In the genomic region with DNA sequence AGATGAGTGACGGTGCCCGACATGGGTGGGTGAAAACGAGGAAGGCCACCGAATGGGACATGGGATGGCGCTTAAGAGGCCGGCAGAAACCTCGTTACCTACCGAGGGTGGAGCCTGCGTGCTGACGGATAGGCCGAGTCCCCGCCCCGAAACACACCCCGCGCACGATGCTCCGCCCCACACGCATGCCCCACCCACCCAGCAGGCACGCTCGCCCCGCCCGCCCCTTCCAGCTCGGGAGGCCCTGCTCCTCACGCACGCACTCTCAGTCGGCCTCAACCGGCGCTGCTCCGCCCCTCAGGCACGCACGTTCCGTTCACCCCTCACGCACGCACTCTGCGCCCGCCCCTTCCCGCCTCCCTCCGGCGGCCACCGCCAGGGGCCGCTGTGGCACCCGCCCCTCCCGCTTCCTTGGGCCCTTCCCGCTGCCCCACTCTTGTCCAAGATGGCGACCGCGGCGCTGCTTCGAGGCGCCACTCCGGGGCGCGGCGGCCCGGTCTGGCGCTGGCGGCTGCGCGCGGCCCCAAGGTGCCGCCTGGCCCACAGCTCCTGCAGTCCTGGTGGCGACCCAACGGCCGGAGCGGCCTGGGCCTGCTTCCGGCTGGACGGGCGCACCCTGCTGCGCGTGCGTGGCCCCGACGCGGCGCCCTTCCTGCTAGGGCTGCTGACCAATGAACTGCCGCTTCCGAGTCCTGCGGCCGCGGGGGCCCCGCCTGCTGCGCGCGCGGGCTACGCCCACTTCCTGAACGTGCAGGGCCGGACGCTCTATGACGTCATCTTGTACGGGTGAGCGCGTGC, we compare ENCODE assay signal across 1 cellular context.
TF ChIP-seq lines count a peak whose summit lies in the region.

A gene (plus strand): TSS at position 433 of the 798 bp plus-strand sequence. CDS start 13 bp downstream, at position 446.

TF ChIP-seq in K562, 482 proteins besides CTCF, POLR2A, EP300 and RAD21 (continued from another document and continues in another):
- TF ChIP-seq, protein P1, sequence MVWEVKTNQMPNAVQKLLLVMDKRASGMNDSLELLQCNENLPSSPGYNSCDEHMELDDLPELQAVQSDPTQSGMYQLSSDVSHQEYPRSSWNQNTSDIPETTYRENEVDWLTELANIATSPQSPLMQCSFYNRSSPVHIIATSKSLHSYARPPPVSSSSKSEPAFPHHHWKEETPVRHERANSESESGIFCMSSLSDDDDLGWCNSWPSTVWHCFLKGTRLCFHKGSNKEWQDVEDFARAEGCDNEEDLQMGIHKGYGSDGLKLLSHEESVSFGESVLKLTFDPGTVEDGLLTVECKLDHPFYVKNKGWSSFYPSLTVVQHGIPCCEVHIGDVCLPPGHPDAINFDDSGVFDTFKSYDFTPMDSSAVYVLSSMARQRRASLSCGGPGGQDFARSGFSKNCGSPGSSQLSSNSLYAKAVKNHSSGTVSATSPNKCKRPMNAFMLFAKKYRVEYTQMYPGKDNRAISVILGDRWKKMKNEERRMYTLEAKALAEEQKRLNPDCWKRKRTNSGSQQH (CRISPR knock-in tag; IDR thresholded peaks at IDR 0.05) = no peak; the same call in 1 of the 2 replicates
- TF ChIP-seq, protein P2, sequence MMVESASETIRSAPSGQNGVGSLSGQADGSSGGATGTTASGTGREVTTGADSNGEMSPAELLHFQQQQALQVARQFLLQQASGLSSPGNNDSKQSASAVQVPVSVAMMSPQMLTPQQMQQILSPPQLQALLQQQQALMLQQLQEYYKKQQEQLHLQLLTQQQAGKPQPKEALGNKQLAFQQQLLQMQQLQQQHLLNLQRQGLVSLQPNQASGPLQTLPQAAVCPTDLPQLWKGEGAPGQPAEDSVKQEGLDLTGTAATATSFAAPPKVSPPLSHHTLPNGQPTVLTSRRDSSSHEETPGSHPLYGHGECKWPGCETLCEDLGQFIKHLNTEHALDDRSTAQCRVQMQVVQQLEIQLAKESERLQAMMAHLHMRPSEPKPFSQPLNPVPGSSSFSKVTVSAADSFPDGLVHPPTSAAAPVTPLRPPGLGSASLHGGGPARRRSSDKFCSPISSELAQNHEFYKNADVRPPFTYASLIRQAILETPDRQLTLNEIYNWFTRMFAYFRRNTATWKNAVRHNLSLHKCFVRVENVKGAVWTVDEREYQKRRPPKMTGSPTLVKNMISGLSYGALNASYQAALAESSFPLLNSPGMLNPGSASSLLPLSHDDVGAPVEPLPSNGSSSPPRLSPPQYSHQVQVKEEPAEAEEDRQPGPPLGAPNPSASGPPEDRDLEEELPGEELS (CRISPR knock-in tag; IDR thresholded peaks at IDR 0.05; ENCODE audit: borderline replicate concordance) = no peak
- TF ChIP-seq RCOR1 (IDR thresholded peaks at IDR 0.05; ENCODE audit: borderline replicate concordance in 1 of 2, low read depth in 2 of 2, low read length in 2 of 2) = peak; percentile 33 to 87; a peak in 3 of 4 replicates
- TF ChIP-seq IRF2 (CRISPR knock-in tag; IDR thresholded peaks at IDR 0.05) = no peak
- no peak; the same call in 1 of the 2 replicates for TF ChIP-seq GABPB2 (CRISPR knock-in tag; conservative IDR thresholded peaks at IDR 0.05)
- no peak for TF ChIP-seq HEY1 (CRISPR knock-in tag; IDR thresholded peaks at IDR 0.05; ENCODE audit: borderline replicate concordance)
- no peak for TF ChIP-seq FOXM1 (IDR thresholded peaks at IDR 0.05; ENCODE audit: low read depth)
- TF ChIP-seq FOXM1 (CRISPR knock-in tag; IDR thresholded peaks at IDR 0.05; ENCODE audit: low read depth) = 0 out of 2 replicates have a peak, but pooled peaks have one; percentile 44
- no peak for TF ChIP-seq ASH1L (IDR thresholded peaks at IDR 0.05; ENCODE audit: borderline replicate concordance, low read depth, partially characterized antibody)
- no peak for TF ChIP-seq SMARCB1 (IDR thresholded peaks at IDR 0.05; ENCODE audit: insufficient read length, low read depth)
- TF ChIP-seq NFATC3 (IDR thresholded peaks at IDR 0.05) = no peak
- TF ChIP-seq BRD4 (IDR thresholded peaks at IDR 0.05) = 0 out of 2 replicates have a peak, but pooled peaks have one; percentile 82
- peak; percentile 95 for TF ChIP-seq CREB1 (IDR thresholded peaks at IDR 0.05)
- TF ChIP-seq CREB1 (CRISPR knock-in tag; IDR thresholded peaks at IDR 0.05) = peak; percentile 93
- TF ChIP-seq ZNF561 (CRISPR knock-in tag; conservative IDR thresholded peaks at IDR 0.05) = no peak
- TF ChIP-seq, protein P3, sequence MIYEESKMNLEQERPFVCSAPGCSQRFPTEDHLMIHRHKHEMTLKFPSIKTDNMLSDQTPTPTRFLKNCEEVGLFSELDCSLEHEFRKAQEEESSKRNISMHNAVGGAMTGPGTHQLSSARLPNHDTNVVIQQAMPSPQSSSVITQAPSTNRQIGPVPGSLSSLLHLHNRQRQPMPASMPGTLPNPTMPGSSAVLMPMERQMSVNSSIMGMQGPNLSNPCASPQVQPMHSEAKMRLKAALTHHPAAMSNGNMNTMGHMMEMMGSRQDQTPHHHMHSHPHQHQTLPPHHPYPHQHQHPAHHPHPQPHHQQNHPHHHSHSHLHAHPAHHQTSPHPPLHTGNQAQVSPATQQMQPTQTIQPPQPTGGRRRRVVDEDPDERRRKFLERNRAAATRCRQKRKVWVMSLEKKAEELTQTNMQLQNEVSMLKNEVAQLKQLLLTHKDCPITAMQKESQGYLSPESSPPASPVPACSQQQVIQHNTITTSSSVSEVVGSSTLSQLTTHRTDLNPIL (CRISPR knock-in tag; IDR thresholded peaks at IDR 0.05) = peak; percentile 89; the same call in 1 of the 2 replicates
- no peak for TF ChIP-seq TRIM24 (IDR thresholded peaks at IDR 0.05)
- TF ChIP-seq SRSF7 (optimal IDR thresholded peaks at IDR 0.05; ENCODE audit: low read depth, low read length) = no peak
- TF ChIP-seq HDAC8 (tag; IDR thresholded peaks at IDR 0.05) = peak; percentile 91
- TF ChIP-seq, protein P4, sequence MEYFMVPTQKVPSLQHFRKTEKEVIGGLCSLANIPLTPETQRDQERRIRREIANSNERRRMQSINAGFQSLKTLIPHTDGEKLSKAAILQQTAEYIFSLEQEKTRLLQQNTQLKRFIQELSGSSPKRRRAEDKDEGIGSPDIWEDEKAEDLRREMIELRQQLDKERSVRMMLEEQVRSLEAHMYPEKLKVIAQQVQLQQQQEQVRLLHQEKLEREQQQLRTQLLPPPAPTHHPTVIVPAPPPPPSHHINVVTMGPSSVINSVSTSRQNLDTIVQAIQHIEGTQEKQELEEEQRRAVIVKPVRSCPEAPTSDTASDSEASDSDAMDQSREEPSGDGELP (CRISPR knock-in tag; IDR thresholded peaks at IDR 0.05; ENCODE audit: borderline replicate concordance) = peak; percentile 54; the same call in 1 of the 2 replicates
- TF ChIP-seq, protein P5, sequence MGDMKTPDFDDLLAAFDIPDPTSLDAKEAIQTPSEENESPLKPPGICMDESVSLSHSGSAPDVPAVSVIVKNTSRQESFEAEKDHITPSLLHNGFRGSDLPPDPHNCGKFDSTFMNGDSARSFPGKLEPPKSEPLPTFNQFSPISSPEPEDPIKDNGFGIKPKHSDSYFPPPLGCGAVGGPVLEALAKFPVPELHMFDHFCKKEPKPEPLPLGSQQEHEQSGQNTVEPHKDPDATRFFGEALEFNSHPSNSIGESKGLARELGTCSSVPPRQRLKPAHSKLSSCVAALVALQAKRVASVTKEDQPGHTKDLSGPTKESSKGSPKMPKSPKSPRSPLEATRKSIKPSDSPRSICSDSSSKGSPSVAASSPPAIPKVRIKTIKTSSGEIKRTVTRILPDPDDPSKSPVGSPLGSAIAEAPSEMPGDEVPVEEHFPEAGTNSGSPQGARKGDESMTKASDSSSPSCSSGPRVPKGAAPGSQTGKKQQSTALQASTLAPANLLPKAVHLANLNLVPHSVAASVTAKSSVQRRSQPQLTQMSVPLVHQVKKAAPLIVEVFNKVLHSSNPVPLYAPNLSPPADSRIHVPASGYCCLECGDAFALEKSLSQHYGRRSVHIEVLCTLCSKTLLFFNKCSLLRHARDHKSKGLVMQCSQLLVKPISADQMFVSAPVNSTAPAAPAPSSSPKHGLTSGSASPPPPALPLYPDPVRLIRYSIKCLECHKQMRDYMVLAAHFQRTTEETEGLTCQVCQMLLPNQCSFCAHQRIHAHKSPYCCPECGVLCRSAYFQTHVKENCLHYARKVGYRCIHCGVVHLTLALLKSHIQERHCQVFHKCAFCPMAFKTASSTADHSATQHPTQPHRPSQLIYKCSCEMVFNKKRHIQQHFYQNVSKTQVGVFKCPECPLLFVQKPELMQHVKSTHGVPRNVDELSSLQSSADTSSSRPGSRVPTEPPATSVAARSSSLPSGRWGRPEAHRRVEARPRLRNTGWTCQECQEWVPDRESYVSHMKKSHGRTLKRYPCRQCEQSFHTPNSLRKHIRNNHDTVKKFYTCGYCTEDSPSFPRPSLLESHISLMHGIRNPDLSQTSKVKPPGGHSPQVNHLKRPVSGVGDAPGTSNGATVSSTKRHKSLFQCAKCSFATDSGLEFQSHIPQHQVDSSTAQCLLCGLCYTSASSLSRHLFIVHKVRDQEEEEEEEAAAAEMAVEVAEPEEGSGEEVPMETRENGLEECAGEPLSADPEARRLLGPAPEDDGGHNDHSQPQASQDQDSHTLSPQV (IDR thresholded peaks at IDR 0.05) = peak; percentile 87
- TF ChIP-seq MAZ (CRISPR knock-in tag; conservative IDR thresholded peaks at IDR 0.05 in 1 of 2, IDR thresholded peaks at IDR 0.05 in 1 of 2) = peak; percentile 98 to 100
- no peak for TF ChIP-seq TAF9B (IDR thresholded peaks at IDR 0.05; ENCODE audit: partially characterized antibody)
- TF ChIP-seq DIDO1 (tag; IDR thresholded peaks at IDR 0.05; ENCODE audit: low read depth) = no peak
- TF ChIP-seq YY1 (IDR thresholded peaks at IDR 0.05; ENCODE audit: borderline replicate concordance in 1 of 3, control insufficient read depth in 1 of 3, extremely low read depth in 1 of 3, insufficient read depth in 3 of 3, insufficient read length in 1 of 3, insufficient replicate concordance in 2 of 3, low read depth in 1 of 3, low read length in 2 of 3) = peak; percentile 92 to 99 (median 98)
- TF ChIP-seq CHD4 (IDR thresholded peaks at IDR 0.05; ENCODE audit: insufficient read depth, insufficient replicate concordance, low read depth, low read length, poor library complexity, severe bottlenecking) = no peak
- peak; percentile 58; the same call in 1 of the 2 replicates for TF ChIP-seq ZBED1 (IDR thresholded peaks at IDR 0.05)
- TF ChIP-seq, protein P6, sequence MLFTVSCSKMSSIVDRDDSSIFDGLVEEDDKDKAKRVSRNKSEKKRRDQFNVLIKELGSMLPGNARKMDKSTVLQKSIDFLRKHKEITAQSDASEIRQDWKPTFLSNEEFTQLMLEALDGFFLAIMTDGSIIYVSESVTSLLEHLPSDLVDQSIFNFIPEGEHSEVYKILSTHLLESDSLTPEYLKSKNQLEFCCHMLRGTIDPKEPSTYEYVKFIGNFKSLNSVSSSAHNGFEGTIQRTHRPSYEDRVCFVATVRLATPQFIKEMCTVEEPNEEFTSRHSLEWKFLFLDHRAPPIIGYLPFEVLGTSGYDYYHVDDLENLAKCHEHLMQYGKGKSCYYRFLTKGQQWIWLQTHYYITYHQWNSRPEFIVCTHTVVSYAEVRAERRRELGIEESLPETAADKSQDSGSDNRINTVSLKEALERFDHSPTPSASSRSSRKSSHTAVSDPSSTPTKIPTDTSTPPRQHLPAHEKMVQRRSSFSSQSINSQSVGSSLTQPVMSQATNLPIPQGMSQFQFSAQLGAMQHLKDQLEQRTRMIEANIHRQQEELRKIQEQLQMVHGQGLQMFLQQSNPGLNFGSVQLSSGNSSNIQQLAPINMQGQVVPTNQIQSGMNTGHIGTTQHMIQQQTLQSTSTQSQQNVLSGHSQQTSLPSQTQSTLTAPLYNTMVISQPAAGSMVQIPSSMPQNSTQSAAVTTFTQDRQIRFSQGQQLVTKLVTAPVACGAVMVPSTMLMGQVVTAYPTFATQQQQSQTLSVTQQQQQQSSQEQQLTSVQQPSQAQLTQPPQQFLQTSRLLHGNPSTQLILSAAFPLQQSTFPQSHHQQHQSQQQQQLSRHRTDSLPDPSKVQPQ (CRISPR knock-in tag; IDR thresholded peaks at IDR 0.05; ENCODE audit: borderline replicate concordance) = no peak
- TF ChIP-seq, protein P7, sequence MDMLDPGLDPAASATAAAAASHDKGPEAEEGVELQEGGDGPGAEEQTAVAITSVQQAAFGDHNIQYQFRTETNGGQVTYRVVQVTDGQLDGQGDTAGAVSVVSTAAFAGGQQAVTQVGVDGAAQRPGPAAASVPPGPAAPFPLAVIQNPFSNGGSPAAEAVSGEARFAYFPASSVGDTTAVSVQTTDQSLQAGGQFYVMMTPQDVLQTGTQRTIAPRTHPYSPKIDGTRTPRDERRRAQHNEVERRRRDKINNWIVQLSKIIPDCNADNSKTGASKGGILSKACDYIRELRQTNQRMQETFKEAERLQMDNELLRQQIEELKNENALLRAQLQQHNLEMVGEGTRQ (CRISPR knock-in tag; IDR thresholded peaks at IDR 0.05) = no peak; the same call in 1 of the 2 replicates
- peak; percentile 93 for TF ChIP-seq POLR2AphosphoS5 (IDR thresholded peaks at IDR 0.05; ENCODE audit: control insufficient read depth, insufficient read depth, low read depth, low read length)
- peak; percentile 95 for TF ChIP-seq HNRNPL (IDR thresholded peaks at IDR 0.05; ENCODE audit: low read depth, low read length)
- peak; percentile 79 for TF ChIP-seq RBM22 (IDR thresholded peaks at IDR 0.05; ENCODE audit: low read depth, low read length, poor library complexity, severe bottlenecking)
- TF ChIP-seq ZNF699 (CRISPR knock-in tag; IDR thresholded peaks at IDR 0.05; ENCODE audit: insufficient replicate concordance) = no peak
- TF ChIP-seq, protein P8, sequence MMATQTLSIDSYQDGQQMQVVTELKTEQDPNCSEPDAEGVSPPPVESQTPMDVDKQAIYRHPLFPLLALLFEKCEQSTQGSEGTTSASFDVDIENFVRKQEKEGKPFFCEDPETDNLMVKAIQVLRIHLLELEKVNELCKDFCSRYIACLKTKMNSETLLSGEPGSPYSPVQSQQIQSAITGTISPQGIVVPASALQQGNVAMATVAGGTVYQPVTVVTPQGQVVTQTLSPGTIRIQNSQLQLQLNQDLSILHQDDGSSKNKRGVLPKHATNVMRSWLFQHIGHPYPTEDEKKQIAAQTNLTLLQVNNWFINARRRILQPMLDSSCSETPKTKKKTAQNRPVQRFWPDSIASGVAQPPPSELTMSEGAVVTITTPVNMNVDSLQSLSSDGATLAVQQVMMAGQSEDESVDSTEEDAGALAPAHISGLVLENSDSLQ (IDR thresholded peaks at IDR 0.05) = peak; percentile 90
- TF ChIP-seq CBX1 (IDR thresholded peaks at IDR 0.05; ENCODE audit: low read depth) = peak; percentile 94
- TF ChIP-seq FOXK1 (CRISPR knock-in tag; IDR thresholded peaks at IDR 0.05; ENCODE audit: borderline replicate concordance) = no peak
- peak; percentile 99 for TF ChIP-seq SIN3B (IDR thresholded peaks at IDR 0.05; ENCODE audit: low read depth)
- peak; percentile 84 for TF ChIP-seq ZBTB1 (CRISPR knock-in tag; IDR thresholded peaks at IDR 0.05; ENCODE audit: borderline replicate concordance, low read depth)
- peak; percentile 84 for TF ChIP-seq MEIS2 (IDR thresholded peaks at IDR 0.05; ENCODE audit: partially characterized antibody)
- no peak for TF ChIP-seq SNRNP70 (optimal IDR thresholded peaks at IDR 0.05; ENCODE audit: low read depth, low read length)
- TF ChIP-seq MIER1 (IDR thresholded peaks at IDR 0.05; ENCODE audit: low read depth) = no peak
- no peak for TF ChIP-seq PCBP2 (IDR thresholded peaks at IDR 0.05; ENCODE audit: low read depth, low read length, poor library complexity, severe bottlenecking)
